In the genomic region with DNA sequence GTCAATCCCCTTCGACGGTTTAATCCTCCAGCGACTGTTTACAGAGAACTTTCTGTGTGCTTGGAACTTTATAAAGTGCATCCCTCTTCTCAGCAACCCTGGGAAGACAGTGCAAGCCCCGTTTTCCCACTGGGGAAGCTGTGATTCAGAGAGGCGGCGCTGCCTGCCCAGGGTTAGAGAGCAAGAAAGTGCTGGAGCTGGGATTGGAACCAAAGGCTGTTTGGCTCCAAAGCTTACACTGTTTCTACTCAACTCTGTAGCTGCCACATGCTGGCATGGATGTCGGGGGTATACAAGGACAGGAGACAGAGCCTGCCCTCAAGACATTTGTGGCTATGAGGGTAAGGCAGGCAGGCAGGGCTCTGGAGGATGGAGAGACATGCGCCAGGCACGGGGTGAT, we compare ENCODE assay signal across 23 cellular contexts. TPM values are rescaled to one million over a fixed set of nuclear protein-coding genes. Genes with fewer than 3 reads are reported as not detected.
A peak's percentile ranks its signal among the peaks of the same experiment; 100 is the strongest.
DNase-seq lines count a peak whose midpoint lies in the region; ATAC-seq and TF ChIP-seq lines count a peak whose summit lies in the region.
"Had no signal": no experiment of that assay in that cellular context is flagged by ENCODE, and none has a peak within 500 bp of the region (broad histone marks: within the 10 kb centered on the region; RNA-seq: fewer than 3 reads in every experiment).

No MANE protein-coding gene starts in this region.

- H3K4ac ChIP-seq in trophoblast cell (ENCODE audit: low read depth, low read length) = peak overlapping the region; percentile 11
- no peak overlapping the region for H3K4ac ChIP-seq in mesendoderm (ENCODE audit: low read depth, low read length)

- peak overlapping the region; percentile 38 for H4K91ac ChIP-seq in trophoblast cell (ENCODE audit: low read depth, low read length)

- peak overlapping the region; percentile 10 for H2BK12ac ChIP-seq in trophoblast cell (ENCODE audit: low read length)

- POLR2A ChIA-PET in RWPE1 (lab: Yijun Ruan, JAX; ENCODE audit: low non-redundant PET) = no interaction called here

- H4K12ac ChIP-seq in trophoblast cell (ENCODE audit: low read depth, low read length) = no peak overlapping the region

- H3K4me1 ChIP-seq in BLaER1 (peaks cover 53% of the 10 kb centered on the region), gastroesophageal sphincter (peaks cover 0 to 78% (median 4%) of the 10 kb centered on the region in 3 donors), trophoblast cell (ENCODE audit: control insufficient read depth in 1 of 2, insufficient read depth in 2 of 2, low read length in 2 of 2) (peaks cover 52 to 57% of the 10 kb centered on the region in 2 experiments), mesendoderm (ENCODE audit: control insufficient read depth, low read depth, low read length) (peaks cover 9% of the 10 kb centered on the region)
- H3K4me1 ChIP-seq: adrenal gland had no signal

- H3K9ac ChIP-seq in BLaER1 (0 out of 2 replicates have a peak overlapping the region, but pooled peaks have one; percentile 3), trophoblast cell (ENCODE audit: low read length) (no peak overlapping the region), mesendoderm (ENCODE audit: low read length) (no peak overlapping the region)

- H3K4me3 ChIP-seq in BLaER1 = no peak overlapping the region
- H3K4me3 ChIP-seq in gastroesophageal sphincter = no peak overlapping the region
- peak overlapping the region; percentile 6 for H3K4me3 ChIP-seq in trophoblast cell (ENCODE audit: low read depth, low read length)
- H3K4me3 ChIP-seq in mesendoderm (ENCODE audit: low read length) = no peak overlapping the region
- H3K4me3 ChIP-seq: adrenal gland, skin epidermis had no signal

- H3K18ac ChIP-seq in trophoblast cell (ENCODE audit: low read length) (peak overlapping the region; percentile 55), mesendoderm (ENCODE audit: low read length) (no peak overlapping the region)

- H2BK5ac ChIP-seq in trophoblast cell (ENCODE audit: low read depth, low read length, poor library complexity) = peak overlapping the region; percentile 35
- H2BK5ac ChIP-seq in mesendoderm (ENCODE audit: low read length) = no peak overlapping the region

- H3K4me2 ChIP-seq in BLaER1 (peak overlapping the region; percentile 7; the same call in 1 of the 2 replicates), trophoblast cell (ENCODE audit: low read length) (peak overlapping the region; percentile 18), mesendoderm (ENCODE audit: low read length) (no peak overlapping the region)

- no peak for TF ChIP-seq EP300 in gastroesophageal sphincter (IDR thresholded peaks at IDR 0.05)

- H4K20me1 ChIP-seq in BLaER1 = peaks cover 65% of the 10 kb centered on the region

- peak overlapping the region; percentile 45 for H3K14ac ChIP-seq in trophoblast cell (ENCODE audit: low read length)

- H2BK120ac ChIP-seq in trophoblast cell (ENCODE audit: insufficient read depth, low read length, poor library complexity) = peak overlapping the region; percentile 9
- no peak overlapping the region for H2BK120ac ChIP-seq in mesendoderm (ENCODE audit: low read depth, low read length)

- peaks cover 39% of the 10 kb centered on the region for H3K79me1 ChIP-seq in trophoblast cell (ENCODE audit: low read length)
- peaks cover 43% of the 10 kb centered on the region for H3K79me1 ChIP-seq in mesendoderm (ENCODE audit: low read length)

- H3K27me3 ChIP-seq in BLaER1 (no peaks in the 10 kb centered on the region), gastroesophageal sphincter (peaks cover 23% of the 10 kb centered on the region), trophoblast cell (ENCODE audit: insufficient read depth, low read length) (no peaks in the 10 kb centered on the region), mesendoderm (ENCODE audit: insufficient read depth, low read length, poor library complexity) (no peaks in the 10 kb centered on the region)
- H3K27me3 ChIP-seq: adrenal gland had no signal

- no peak overlapping the region for H3K23ac ChIP-seq in trophoblast cell (ENCODE audit: low read length)
- H3K23ac ChIP-seq in mesendoderm (ENCODE audit: low read length) = no peak overlapping the region

- no peak overlapping the region for H2AFZ ChIP-seq in trophoblast cell (ENCODE audit: insufficient read depth, low read length, poor library complexity)

- no peak for ATAC-seq in gastroesophageal sphincter
- ATAC-seq: HCT116, left ventricle myocardium superior had no signal

- DNase-seq in RWPE1 (ENCODE audit: low spot score) = no peak
- DNase-seq in trophoblast cell = peak; percentile 35 to 42
- no peak for DNase-seq in HK-2 (ENCODE audit: unreplicated experiment)
- no peak for DNase-seq in NCI-H1694 treated with DMSO at 0.1 percent for 48 hours (lab: John Stamatoyannopoulos, UW)
- DNase-seq in mesendoderm = no peak
- DNase-seq in NCI-H748 treated with DMSO at 0.1 percent for 48 hours (lab: John Stamatoyannopoulos, UW) = no peak
- DNase-seq: activated effector memory CD4-positive, alpha-beta T cell treated with anti-CD3 and anti-CD28 coated beads, Interleukin-2, amount 50 U/mL, for 16 hours; adrenal gland; CD4-positive, alpha-beta T cell; central memory CD4-positive, alpha-beta T cell; effector CD4-positive, alpha-beta T cell; KG1; left ventricle myocardium superior; MV-4-11; NCI-H2081; NCI-H510A treated with DMSO at 0.1 percent for 48 hours; posterior cingulate gyrus; SHP77 treated with DMSO at 0.1 percent for 48 hours; stimulated activated CD4-positive, alpha-beta T cell treated with anti-CD3 and anti-CD28 coated beads, Interleukin-2, amount 100 ng/mL, for 48 hours had no signal

- H3K27ac ChIP-seq in BLaER1 (peak overlapping the region; percentile 35; the same call in 1 of the 2 replicates), RWPE1 (0 out of 2 replicates have a peak overlapping the region, but pooled peaks have one; percentile 3), gastroesophageal sphincter (peak overlapping the region in 3 of 4 donors; percentile 54 to 77 (median 68)), trophoblast cell (ENCODE audit: low read depth, low read length) (peak overlapping the region; percentile 59), mesendoderm (ENCODE audit: low read depth, low read length) (no peak overlapping the region)

- H4K8ac ChIP-seq in trophoblast cell (ENCODE audit: low read depth, low read length) = peak overlapping the region; percentile 30
- no peak overlapping the region for H4K8ac ChIP-seq in mesendoderm (ENCODE audit: low read depth, low read length)

- H2BK15ac ChIP-seq in mesendoderm (replicated peaks; ENCODE audit: low read depth) = no peak overlapping the region

- peaks cover 49% of the 10 kb centered on the region for H3K79me2 ChIP-seq in trophoblast cell (ENCODE audit: control insufficient read depth, insufficient read depth, low read length, poor library complexity)
- peaks cover 58% of the 10 kb centered on the region for H3K79me2 ChIP-seq in mesendoderm (ENCODE audit: control insufficient read depth, insufficient read depth, low read length)

- WGBS in gastroesophageal sphincter (ENCODE audit: low coverage in 1 of 2), 2 donors = 100% methylated on average over 1 of the region's 9 CpGs; no CpG with 5 or more reads in 1 of the 2 donors
- WGBS in trophoblast cell (ENCODE audit: extremely low coverage, insufficient coverage, insufficient read length) = no CpG with 5 or more reads among the region's 9 CpGs
- WGBS in mesendoderm (ENCODE audit: extremely low coverage, insufficient coverage, low lambda C conversion rate) = no CpG with 5 or more reads among the region's 9 CpGs

- H2AK5ac ChIP-seq in trophoblast cell (ENCODE audit: low read length) (no peak overlapping the region), mesendoderm (ENCODE audit: low read length) (no peak overlapping the region)

- peaks cover 68% of the 10 kb centered on the region for H3K36me3 ChIP-seq in BLaER1
- H3K36me3 ChIP-seq in gastroesophageal sphincter = peaks cover 0 to 10% of the 10 kb centered on the region in 2 donors
- peaks cover 64 to 68% of the 10 kb centered on the region in 2 experiments for H3K36me3 ChIP-seq in trophoblast cell (ENCODE audit: control insufficient read depth in 1 of 2, insufficient read depth in 2 of 2, low read length in 2 of 2)
- H3K36me3 ChIP-seq in mesendoderm (ENCODE audit: control insufficient read depth, insufficient read depth, low read length) = peaks cover 10% of the 10 kb centered on the region
- H3K36me3 ChIP-seq: adrenal gland had no signal

- CTCF ChIA-PET in RWPE1 (lab: Yijun Ruan, JAX) = interaction anchor here (0.6 to 0.9 kb wide), 3 partner anchors 9 to 162 kb away, joined by 3 read pairs; no protein-coding TSS in a partner anchor

- no peak for TF ChIP-seq CTCF in RWPE1 (conservative IDR thresholded peaks at IDR 0.05; ENCODE audit: low read depth)
- TF ChIP-seq CTCF in gastroesophageal sphincter (IDR thresholded peaks at IDR 0.05) = no peak

- no peaks in the 10 kb centered on the region for H3K9me3 ChIP-seq in BLaER1
- H3K9me3 ChIP-seq in gastroesophageal sphincter = no peaks in the 10 kb centered on the region
- H3K9me3 ChIP-seq in trophoblast cell (ENCODE audit: insufficient read depth, low read depth, low read length) = no peaks in the 10 kb centered on the region
- H3K9me3 ChIP-seq: adrenal gland had no signal

- no peak overlapping the region for H3K56ac ChIP-seq in mesendoderm (ENCODE audit: low read length)

- H4K5ac ChIP-seq in mesendoderm (ENCODE audit: low read length) = no peak overlapping the region

- TF ChIP-seq POLR2A in gastroesophageal sphincter (IDR thresholded peaks at IDR 0.05) = no peak

RNA-seq across cellular contexts. Expression of gene FBLN1, which starts 13.0 kb away (rescaled TPM):
- 100 to 1,000 TPM; 241 to 597 (median 382) TPM for total RNA-seq in gastroesophageal sphincter
- 1,067 and 1,077 TPM in 2 replicates for polyA plus RNA-seq in trophoblast cell (2013)
- 104 TPM for polyA plus RNA-seq in mesendoderm (2013, experiment 1 of 2)
- 102 TPM for polyA plus RNA-seq in mesendoderm (2013, experiment 2 of 2)
- total RNA-seq: CD4-positive, alpha-beta T cell had no signal

Comparison
In these comparisons a context has a peak if more than half of its experiments do, and no peak if none do; other contexts are left out.
1. DNase-seq: peak in trophoblast cell (2 of 2); none in RWPE1 (single experiment), HK-2 (single experiment), NCI-H1694 treated with DMSO at 0.1 percent for 48 hours (single experiment), mesendoderm (single experiment) and NCI-H748 treated with DMSO at 0.1 percent for 48 hours (single experiment).